In the genomic region with DNA sequence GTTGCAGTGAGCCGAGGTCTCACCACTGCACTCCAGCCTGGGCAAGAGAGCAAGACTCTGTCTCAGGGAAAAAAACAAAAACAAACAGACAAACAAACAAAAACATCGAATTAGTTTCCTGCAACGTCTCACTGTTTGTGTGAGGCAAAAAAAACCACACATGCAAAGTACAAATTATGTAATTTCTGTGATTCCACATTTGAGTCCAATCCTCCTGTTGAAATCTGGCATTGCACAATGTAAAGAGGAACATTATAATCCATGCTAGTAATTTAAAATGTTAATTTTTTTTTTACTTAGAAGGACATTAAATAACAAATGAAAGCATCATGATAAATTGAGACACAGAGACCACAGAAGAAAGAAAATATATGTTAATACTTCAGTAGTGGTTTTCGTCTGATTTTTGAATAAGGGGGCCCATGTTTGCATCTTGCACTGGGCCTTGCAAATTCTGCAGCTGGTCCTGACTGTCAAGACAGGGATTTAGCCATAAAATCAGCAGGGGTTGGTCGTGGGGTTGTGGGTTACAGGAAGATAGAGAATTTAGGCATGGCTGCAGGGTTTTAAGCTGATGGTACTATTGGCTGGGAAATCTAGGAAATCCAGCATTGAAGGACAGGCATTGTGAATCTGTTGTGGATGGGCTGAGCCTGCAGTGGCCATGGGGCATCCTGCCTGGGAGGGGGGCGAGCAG, we compare ENCODE assay signal across 9 cellular contexts.
"Had no signal": no experiment of that assay in that cellular context is flagged by ENCODE, and none has a peak within 500 bp of the region (broad histone marks: within the 10 kb centered on the region; RNA-seq: fewer than 3 reads in every experiment).

No MANE protein-coding gene starts in this region.

- ATAC-seq: activated T-cell treated with anti-CD3 and anti-CD28 coated beads, Interleukin-2, amount 50 U/mL, for 72 hours; foreskin keratinocyte; T-helper 17 cell had no signal

- DNase-seq: activated CD4-positive, alpha-beta T cell treated with anti-CD3 and anti-CD28 coated beads for 1 hour; activated T-cell treated with anti-CD3 and anti-CD28 coated beads, Interleukin-2, amount 50 U/mL, for 72 hours; amygdala; dermis blood vessel endothelial cell; effector memory CD4-positive, alpha-beta T cell; foreskin keratinocyte; T-helper 17 cell; uterus; WERI-Rb-1 had no signal
